ENCODE assay signal across 18 cellular contexts in the genomic region with DNA sequence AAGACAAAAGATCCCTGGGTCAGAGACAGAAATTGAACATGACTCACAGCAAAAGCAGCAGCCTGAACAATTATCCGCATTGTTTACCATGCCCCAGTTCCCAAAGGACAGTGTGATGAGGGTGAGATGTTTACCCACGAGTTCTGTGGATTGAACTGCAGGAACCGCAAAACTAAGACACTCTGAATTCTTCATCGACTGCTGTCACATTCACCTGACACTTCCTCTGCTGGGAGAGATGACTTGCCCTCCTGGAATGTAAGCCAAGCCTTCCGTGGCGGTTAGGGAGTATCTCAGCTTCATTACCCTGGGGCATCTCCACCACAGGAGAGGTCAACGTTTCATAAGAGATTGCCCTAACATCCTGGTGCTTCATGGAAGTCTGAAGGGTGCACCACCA.
DNase-seq lines count a peak whose midpoint lies in the region; ATAC-seq and TF ChIP-seq lines count a peak whose summit lies in the region.
"Had no signal": no experiment of that assay in that cellular context is flagged by ENCODE, and none has a peak within 500 bp of the region (broad histone marks: within the 10 kb centered on the region; RNA-seq: fewer than 3 reads in every experiment).

No MANE protein-coding gene starts in this region.

- peaks cover 18% of the 10 kb centered on the region for H3K4me1 ChIP-seq in foreskin keratinocyte
- H3K4me1 ChIP-seq in CD4-positive, alpha-beta memory T cell (ENCODE audit: insufficient read depth, low read length) = no peaks in the 10 kb centered on the region

- no peak overlapping the region for H3K4me3 Mint-ChIP-seq in CD4-positive, alpha-beta memory T cell
- no peak overlapping the region for H3K4me3 Mint-ChIP-seq in activated naive CD8-positive, alpha-beta T cell treated with anti-CD3 and anti-CD28 coated beads, Interleukin-2, amount 50 U/mL, for 24 hours
- H3K4me3 Mint-ChIP-seq in activated T-helper 2 cell treated with anti-CD3 and anti-CD28 coated beads, Interferon-gamma antibody, Interleukin-2, Interleukin-4, amounts not matched to agents 10 μg/mL and 5 μg/mL and 100 μg/mL, durations not matched to agents 14 hours and 24 hours and 36 hours (ENCODE audit: low read depth) = no peak overlapping the region
- H3K4me3 Mint-ChIP-seq: naive thymus-derived CD8-positive, alpha-beta T cell had no signal

- no peaks in the 10 kb centered on the region for H3K36me3 Mint-ChIP-seq in CD4-positive, alpha-beta memory T cell
- H3K36me3 Mint-ChIP-seq in activated naive CD8-positive, alpha-beta T cell treated with anti-CD3 and anti-CD28 coated beads, Interleukin-2, amount 50 U/mL, for 24 hours (ENCODE audit: low read depth) = no peaks in the 10 kb centered on the region
- no peaks in the 10 kb centered on the region for H3K36me3 Mint-ChIP-seq in activated T-helper 2 cell treated with anti-CD3 and anti-CD28 coated beads, Interferon-gamma antibody, Interleukin-2, Interleukin-4, amounts not matched to agents 10 μg/mL and 5 μg/mL and 100 μg/mL, durations not matched to agents 14 hours and 24 hours and 36 hours (ENCODE audit: low read depth)
- H3K36me3 Mint-ChIP-seq: naive thymus-derived CD8-positive, alpha-beta T cell had no signal

- no peaks in the 10 kb centered on the region for H3K36me3 ChIP-seq in CD4-positive, alpha-beta memory T cell (ENCODE audit: insufficient read depth, low read length)
- H3K36me3 ChIP-seq: BLaER1 treated with 17β-estradiol and CSF1 and Interleukin-3, amounts not matched to agents 10 nM and 100 nM had no signal

- H3K27ac ChIP-seq in foreskin keratinocyte = peak overlapping the region; percentile 66
- no peak overlapping the region for H3K27ac ChIP-seq in CD4-positive, alpha-beta memory T cell (ENCODE audit: low read depth, low read length)
- H3K27ac ChIP-seq: BLaER1 treated with 17β-estradiol and CSF1 and Interleukin-3, amounts not matched to agents 10 nM and 100 nM had no signal

- H3K9me3 Mint-ChIP-seq in CD4-positive, alpha-beta memory T cell = peaks cover 0 to 2% (median 0%) of the 10 kb centered on the region in 8 donors
- H3K9me3 Mint-ChIP-seq in activated naive CD8-positive, alpha-beta T cell treated with anti-CD3 and anti-CD28 coated beads, Interleukin-2, amount 50 U/mL, for 24 hours = no peaks in the 10 kb centered on the region
- H3K9me3 Mint-ChIP-seq in activated T-helper 2 cell treated with anti-CD3 and anti-CD28 coated beads, Interferon-gamma antibody, Interleukin-2, Interleukin-4, amounts not matched to agents 10 μg/mL and 5 μg/mL and 100 μg/mL, durations not matched to agents 14 hours and 24 hours and 36 hours = no peaks in the 10 kb centered on the region

- no peak for TF ChIP-seq CTCF in foreskin keratinocyte (conservative IDR thresholded peaks at IDR 0.05)

- DNase-seq in HPDE6-E6E7 (ENCODE audit: extremely low spot score) (peak; percentile 49), SW480 (ENCODE audit: low spot score) (peak; percentile 27), foreskin keratinocyte (peak; percentile 99 to 100), retina (peak; percentile 36), NCI-H2227 (lab: John Stamatoyannopoulos, UW; ENCODE audit: unreplicated experiment) (no peak)
- DNase-seq in CD4-positive, alpha-beta memory T cell = no peak
- DNase-seq in activated naive CD8-positive, alpha-beta T cell treated with anti-CD3 and anti-CD28 coated beads, Interleukin-2, amount 50 U/mL, for 24 hours = no peak
- no peak for DNase-seq in activated T-helper 2 cell treated with anti-CD3 and anti-CD28 coated beads, Interferon-gamma antibody, Interleukin-2, Interleukin-4, amounts not matched to agents 10 μg/mL and 5 μg/mL and 100 μg/mL, durations not matched to agents 14 hours and 24 hours and 36 hours (ENCODE audit: low spot score)
- DNase-seq: activated gamma-delta T cell; naive thymus-derived CD8-positive, alpha-beta T cell; NCI-H2029 treated with DMSO at 0.1 percent for 48 hours; NCI-H82; SHP77 treated with DMSO at 0.1 percent for 48 hours; stimulated activated CD4-positive, alpha-beta T cell treated with anti-CD3 and anti-CD28 coated beads, Interleukin-2, amount 100 ng/mL, for 24 hours; stimulated activated CD8-positive, alpha-beta memory T cell treated with anti-CD3 and anti-CD28 coated beads, Interleukin-4, amount 100 ng/mL, for 48 hours had no signal

- H3K4me1 Mint-ChIP-seq in CD4-positive, alpha-beta memory T cell = no peaks in the 10 kb centered on the region
- H3K4me1 Mint-ChIP-seq in activated naive CD8-positive, alpha-beta T cell treated with anti-CD3 and anti-CD28 coated beads, Interleukin-2, amount 50 U/mL, for 24 hours = no peaks in the 10 kb centered on the region
- no peaks in the 10 kb centered on the region for H3K4me1 Mint-ChIP-seq in activated T-helper 2 cell treated with anti-CD3 and anti-CD28 coated beads, Interferon-gamma antibody, Interleukin-2, Interleukin-4, amounts not matched to agents 10 μg/mL and 5 μg/mL and 100 μg/mL, durations not matched to agents 14 hours and 24 hours and 36 hours (ENCODE audit: low read depth)
- H3K4me1 Mint-ChIP-seq: naive thymus-derived CD8-positive, alpha-beta T cell had no signal

- CTCF ChIA-PET in CD4-positive, alpha-beta memory T cell (lab: Charles Lee; ENCODE audit: partially characterized antibody) = no interaction called here

- no peak overlapping the region for H3K27ac Mint-ChIP-seq in CD4-positive, alpha-beta memory T cell
- no peak overlapping the region for H3K27ac Mint-ChIP-seq in activated naive CD8-positive, alpha-beta T cell treated with anti-CD3 and anti-CD28 coated beads, Interleukin-2, amount 50 U/mL, for 24 hours
- no peak overlapping the region for H3K27ac Mint-ChIP-seq in activated T-helper 2 cell treated with anti-CD3 and anti-CD28 coated beads, Interferon-gamma antibody, Interleukin-2, Interleukin-4, amounts not matched to agents 10 μg/mL and 5 μg/mL and 100 μg/mL, durations not matched to agents 14 hours and 24 hours and 36 hours
- H3K27ac Mint-ChIP-seq: naive thymus-derived CD8-positive, alpha-beta T cell had no signal

- POLR2A ChIA-PET in CD4-positive, alpha-beta memory T cell (lab: Charles Lee; ENCODE audit: partially characterized antibody) = no interaction called here

- no peaks in the 10 kb centered on the region for H3K9me3 ChIP-seq in CD4-positive, alpha-beta memory T cell (ENCODE audit: control insufficient read depth in 1 of 2, low read length in 2 of 2)

- H3K27me3 ChIP-seq in foreskin keratinocyte = no peaks in the 10 kb centered on the region
- no peaks in the 10 kb centered on the region for H3K27me3 ChIP-seq in CD4-positive, alpha-beta memory T cell (ENCODE audit: insufficient read depth, low read length)
- H3K27me3 ChIP-seq: BLaER1 treated with 17β-estradiol and CSF1 and Interleukin-3, amounts not matched to agents 10 nM and 100 nM had no signal

- no peak overlapping the region for H3K4me3 ChIP-seq in CD4-positive, alpha-beta memory T cell (ENCODE audit: low read length in 2 of 2)
- H3K4me3 ChIP-seq: BLaER1 treated with 17β-estradiol and CSF1 and Interleukin-3, amounts not matched to agents 10 nM and 100 nM; GM12878 had no signal

- intact Hi-C loops in CD4-positive, alpha-beta memory T cell (cut with micrococcal nuclease) = no loop called here
- intact Hi-C loops in activated T-helper 2 cell treated with anti-CD3 and anti-CD28 coated beads, Interferon-gamma antibody, Interleukin-2, Interleukin-4, amounts not matched to agents 10 μg/mL and 5 μg/mL and 100 μg/mL, durations not matched to agents 14 hours and 24 hours and 36 hours (cut with micrococcal nuclease) = no loop called here

- H3K27me3 Mint-ChIP-seq in CD4-positive, alpha-beta memory T cell = no peaks in the 10 kb centered on the region
- no peaks in the 10 kb centered on the region for H3K27me3 Mint-ChIP-seq in activated naive CD8-positive, alpha-beta T cell treated with anti-CD3 and anti-CD28 coated beads, Interleukin-2, amount 50 U/mL, for 24 hours
- no peaks in the 10 kb centered on the region for H3K27me3 Mint-ChIP-seq in activated T-helper 2 cell treated with anti-CD3 and anti-CD28 coated beads, Interferon-gamma antibody, Interleukin-2, Interleukin-4, amounts not matched to agents 10 μg/mL and 5 μg/mL and 100 μg/mL, durations not matched to agents 14 hours and 24 hours and 36 hours (ENCODE audit: low read depth)

- peak; percentile 98 for ATAC-seq in foreskin keratinocyte
- no peak for ATAC-seq in activated naive CD8-positive, alpha-beta T cell treated with anti-CD3 and anti-CD28 coated beads, Interleukin-2, amount 50 U/mL, for 24 hours
- ATAC-seq: GM12878; left lobe of liver; naive thymus-derived CD8-positive, alpha-beta T cell had no signal

Comparison
In these comparisons a context has a peak if more than half of its experiments do, and no peak if none do; other contexts are left out.
1. DNase-seq: peak in HPDE6-E6E7 (single experiment), SW480 (single experiment), foreskin keratinocyte (2 of 2) and retina (single experiment); none in CD4-positive, alpha-beta memory T cell (0 of 5), activated naive CD8-positive, alpha-beta T cell treated with anti-CD3 and anti-CD28 coated beads, Interleukin-2, amount 50 U/mL, for 24 hours (single experiment), NCI-H2227 (single experiment) and activated T-helper 2 cell treated with anti-CD3 and anti-CD28 coated beads, Interferon-gamma antibody, Interleukin-2, Interleukin-4, amounts not matched to agents 10 μg/mL and 5 μg/mL and 100 μg/mL, durations not matched to agents 14 hours and 24 hours and 36 hours (single experiment).